ENCODE assay signal across 8 cellular contexts in the genomic region with DNA sequence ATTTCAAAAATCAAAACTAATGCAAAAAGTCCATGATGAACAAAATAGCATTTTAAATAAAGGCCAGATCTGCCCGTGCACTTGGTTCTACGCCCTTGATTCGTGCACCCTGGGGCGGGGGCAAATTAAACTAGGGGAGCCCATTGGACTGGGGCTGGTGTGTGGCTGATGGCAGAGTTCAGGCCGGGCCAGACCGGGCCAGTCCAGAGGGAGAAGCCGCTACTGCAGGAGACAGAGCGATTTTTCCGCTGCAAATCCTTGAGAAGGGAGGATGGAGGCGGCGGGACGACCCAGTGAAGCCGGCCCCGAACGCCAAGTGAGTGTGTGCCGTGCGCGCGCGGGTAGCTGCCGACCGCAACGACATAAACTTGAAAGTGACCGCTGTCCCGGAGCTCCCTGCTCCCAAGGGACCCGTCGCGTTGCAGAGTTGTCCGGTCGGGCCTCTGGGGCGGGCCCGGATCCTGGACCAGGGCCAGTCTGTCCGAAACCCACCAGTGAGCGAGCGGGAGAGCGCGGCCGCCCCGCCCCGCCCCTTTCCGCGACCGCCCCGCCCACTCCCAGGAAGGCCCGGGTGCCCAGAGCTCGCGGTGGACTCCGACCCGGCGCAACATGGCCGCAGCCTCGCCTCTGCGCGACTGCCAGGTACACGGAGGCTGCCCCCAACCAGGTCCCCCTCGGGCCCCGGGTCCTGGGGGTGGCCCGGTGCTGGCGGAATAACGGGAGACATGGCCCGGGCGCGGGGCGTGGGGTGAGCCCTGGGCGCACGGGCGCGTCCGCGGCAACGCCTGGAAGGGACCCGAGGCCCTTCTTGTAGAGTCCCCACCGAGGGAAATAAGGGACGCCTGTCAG. TPM values are rescaled to one million over a fixed set of nuclear protein-coding genes. Genes with fewer than 3 reads are reported as not detected.
DNase-seq lines count a peak whose midpoint lies in the region; ATAC-seq and TF ChIP-seq lines count a peak whose summit lies in the region.

A gene (plus strand): TSS at position 578 of the 849 bp plus-strand sequence. CDS start 32 bp downstream, at position 610.

- H3K4me3 ChIP-seq in OCI-LY7 (ENCODE audit: low read depth, low read length, poor library complexity, severe bottlenecking), result no peak within 1 kb of the TSS
- H3K4me3 ChIP-seq in esophagus (ENCODE audit: low read depth in 1 of 2, low read length in 2 of 2), result peak within 1 kb of the TSS; percentile 58 to 74
- H3K4me3 ChIP-seq in mononuclear cell (ENCODE audit: low read length), result peak within 1 kb of the TSS; percentile 61
- peak within 1 kb of the TSS; percentile 70 to 88 for H3K4me3 ChIP-seq in stomach smooth muscle (ENCODE audit: low read length in 2 of 2)

- peak; percentile 90 for ATAC-seq in HG03108 (IDR thresholded peaks at IDR 0.05; ENCODE audit: unreplicated experiment)
- ATAC-seq in activated T-cell treated with anti-CD3 and anti-CD28 coated beads, Interleukin-2, amount 50 U/mL, for 72 hours (replicated peaks in 1 of 2), result peak; percentile 89 to 94

- H3K36me3 Mint-ChIP-seq in activated T-cell treated with anti-CD3 and anti-CD28 coated beads, Interleukin-2, amount 50 U/mL, for 72 hours (ENCODE audit: insufficient read depth in 2 of 2), result peaks cover 12 to 16% of the 10 kb centered on the region in 2 donors

- intact Hi-C loops in OCI-LY7 (cut with micrococcal nuclease; ENCODE audit: unreplicated experiment), result no loop called here

- 1% methylated on average over 65 to 74 of the region's 74 CpGs for WGBS in esophagus, 2 donors

- H3K4me1 Mint-ChIP-seq in activated T-cell treated with anti-CD3 and anti-CD28 coated beads, Interleukin-2, amount 50 U/mL, for 72 hours (ENCODE audit: low read depth), result peaks cover 11% of the 10 kb centered on the region

- H3K36me3 ChIP-seq in OCI-LY7 (ENCODE audit: insufficient read depth, low read length), result no peaks in the 10 kb centered on the region
- H3K36me3 ChIP-seq in esophagus (ENCODE audit: control insufficient read depth in 2 of 2, insufficient read depth in 2 of 2, low read length in 1 of 2), result peaks cover 0 to 4% of the 10 kb centered on the region in 2 donors
- H3K36me3 ChIP-seq in stomach smooth muscle (ENCODE audit: control insufficient read depth in 2 of 2, insufficient read depth in 2 of 2, low read length in 2 of 2), result peaks cover 4 to 8% of the 10 kb centered on the region in 2 donors

- no peaks in the 10 kb centered on the region for H3K9me2 ChIP-seq in OCI-LY7 (ENCODE audit: insufficient read depth, low read length)

- H3K4me3 Mint-ChIP-seq in activated T-cell treated with anti-CD3 and anti-CD28 coated beads, Interleukin-2, amount 50 U/mL, for 72 hours, result peak within 1 kb of the TSS; percentile 91 to 96

- BruUV-seq in OCI-LY7 (replicated peaks; lab: Mats Ljungman, UMichigan), result no TSS peak

- H3K9me3 ChIP-seq in OCI-LY7 (ENCODE audit: low read length) (peaks cover 5% of the 10 kb centered on the region; the same call in 1 of the 2 replicates), esophagus (ENCODE audit: control insufficient read depth in 2 of 2, insufficient read depth in 1 of 2, low read depth in 1 of 2, low read length in 1 of 2) (no peaks in the 10 kb centered on the region), mononuclear cell (ENCODE audit: low read depth, low read length) (no peaks in the 10 kb centered on the region), stomach smooth muscle (ENCODE audit: control insufficient read depth in 2 of 2, low read length in 2 of 2) (no peaks in the 10 kb centered on the region)

- POLR2A ChIA-PET in OCI-LY7 (lab: Charles Lee), result interaction anchor here (0.6 kb wide), 1 partner anchor 759 kb away, joined by 3 read pairs; no protein-coding TSS in a partner anchor

- peaks cover 41% of the 10 kb centered on the region for H3K27me3 Mint-ChIP-seq in activated T-cell treated with anti-CD3 and anti-CD28 coated beads, Interleukin-2, amount 50 U/mL, for 72 hours (ENCODE audit: low read depth)

- H3K9me3 Mint-ChIP-seq in activated T-cell treated with anti-CD3 and anti-CD28 coated beads, Interleukin-2, amount 50 U/mL, for 72 hours, result peaks cover 1 to 3% of the 10 kb centered on the region in 2 donors

- DNase-seq in A172 (ENCODE audit: low spot score) (peak; percentile 67), GM13976 (ENCODE audit: low spot score) (peak; percentile 97), OCI-LY7 (ENCODE audit: low spot score) (no peak)
- DNase-seq in activated T-cell treated with anti-CD3 and anti-CD28 coated beads, Interleukin-2, amount 50 U/mL, for 72 hours, result peak; percentile 56 to 68

- H4K20me1 ChIP-seq in OCI-LY7 (ENCODE audit: insufficient read depth, low read length), result no peaks in the 10 kb centered on the region

- CTCF ChIA-PET in OCI-LY7 (lab: Charles Lee; ENCODE audit: unreplicated experiment), result no interaction called here

- in situ Hi-C loops in GM13976 (cut with MboI; ENCODE audit: low sequenced_read_pairs, unreplicated experiment), result no loop called here

- H3K4me1 ChIP-seq in OCI-LY7 (ENCODE audit: insufficient read depth, low read length, poor library complexity, severe bottlenecking) (no peaks in the 10 kb centered on the region), esophagus (ENCODE audit: control insufficient read depth in 2 of 2, insufficient read depth in 2 of 2, low read length in 1 of 2) (peaks cover 5 to 6% of the 10 kb centered on the region in 2 donors), mononuclear cell (ENCODE audit: insufficient read depth, low read length) (peaks cover 18% of the 10 kb centered on the region), stomach smooth muscle (ENCODE audit: control insufficient read depth, insufficient read depth, low read length) (peaks cover 27% of the 10 kb centered on the region)

- peak within 1 kb of the TSS; percentile 68 to 84 for H3K9ac ChIP-seq in stomach smooth muscle (ENCODE audit: low read length in 2 of 2)

- H3K27ac ChIP-seq in OCI-LY7 (ENCODE audit: low read depth, low read length, poor library complexity, severe bottlenecking) (no peak within 1 kb of the TSS), esophagus (ENCODE audit: low read depth in 2 of 2, low read length in 1 of 2) (peak within 1 kb of the TSS; percentile 75 to 78), stomach smooth muscle (ENCODE audit: low read length) (peak within 1 kb of the TSS; percentile 69)

- H3K4me2 ChIP-seq in OCI-LY7 (ENCODE audit: low read length), result peak within 1 kb of the TSS; percentile 4; the same call in 1 of the 2 replicates

- H3K27me3 ChIP-seq in esophagus (ENCODE audit: control insufficient read depth in 1 of 2, insufficient read depth in 2 of 2, low read length in 2 of 2) (no peaks in the 10 kb centered on the region), mononuclear cell (ENCODE audit: insufficient read depth, low read length) (peaks cover 6% of the 10 kb centered on the region), stomach smooth muscle (ENCODE audit: control insufficient read depth in 1 of 2, insufficient read depth in 2 of 2, low read length in 2 of 2) (no peaks in the 10 kb centered on the region)

- no peaks in the 10 kb centered on the region for H3K79me2 ChIP-seq in OCI-LY7 (ENCODE audit: insufficient read depth, low read depth, low read length)

- TF ChIP-seq CTCF in GM13976 (IDR thresholded peaks at IDR 0.05; ENCODE audit: borderline replicate concordance, control extremely low read depth, extremely low read depth, insufficient read depth, missing control alignments), result no peak
- TF ChIP-seq CTCF in OCI-LY7 (conservative IDR thresholded peaks at IDR 0.05; ENCODE audit: low read length), result no peak

- peak within 1 kb of the TSS; percentile 85 for H3K27ac Mint-ChIP-seq in activated T-cell treated with anti-CD3 and anti-CD28 coated beads, Interleukin-2, amount 50 U/mL, for 72 hours

- no peak within 1 kb of the TSS for H2AFZ ChIP-seq in OCI-LY7 (ENCODE audit: low read length)

RNA-seq across cellular contexts. Expression of the gene that starts here (rescaled TPM):
- 15.3 and 21.8 TPM in 2 replicates for total RNA-seq in A172 (2014; rRNA removed; shearing (Covaris generic))
- total RNA-seq in OCI-LY7 (2014; rRNA removed; shearing (Covaris generic)), result 0.21 and 0.44 TPM in 2 replicates
- 2.4 and 2.7 TPM in 2 replicates for total RNA-seq in OCI-LY7 (2022)
- total RNA-seq in activated T-cell treated with anti-CD3 and anti-CD28 coated beads, Interleukin-2, amount 50 U/mL, for 72 hours, result 10 to 100 TPM; 10.1 to 16.5 TPM
- polyA plus RNA-seq in esophagus, result 1 to 10 TPM; 6.7 to 9.5 TPM
- 16.3 TPM for total RNA-seq in mononuclear cell
